9 cellular contexts compared by ENCODE assay signal in the genomic region with DNA sequence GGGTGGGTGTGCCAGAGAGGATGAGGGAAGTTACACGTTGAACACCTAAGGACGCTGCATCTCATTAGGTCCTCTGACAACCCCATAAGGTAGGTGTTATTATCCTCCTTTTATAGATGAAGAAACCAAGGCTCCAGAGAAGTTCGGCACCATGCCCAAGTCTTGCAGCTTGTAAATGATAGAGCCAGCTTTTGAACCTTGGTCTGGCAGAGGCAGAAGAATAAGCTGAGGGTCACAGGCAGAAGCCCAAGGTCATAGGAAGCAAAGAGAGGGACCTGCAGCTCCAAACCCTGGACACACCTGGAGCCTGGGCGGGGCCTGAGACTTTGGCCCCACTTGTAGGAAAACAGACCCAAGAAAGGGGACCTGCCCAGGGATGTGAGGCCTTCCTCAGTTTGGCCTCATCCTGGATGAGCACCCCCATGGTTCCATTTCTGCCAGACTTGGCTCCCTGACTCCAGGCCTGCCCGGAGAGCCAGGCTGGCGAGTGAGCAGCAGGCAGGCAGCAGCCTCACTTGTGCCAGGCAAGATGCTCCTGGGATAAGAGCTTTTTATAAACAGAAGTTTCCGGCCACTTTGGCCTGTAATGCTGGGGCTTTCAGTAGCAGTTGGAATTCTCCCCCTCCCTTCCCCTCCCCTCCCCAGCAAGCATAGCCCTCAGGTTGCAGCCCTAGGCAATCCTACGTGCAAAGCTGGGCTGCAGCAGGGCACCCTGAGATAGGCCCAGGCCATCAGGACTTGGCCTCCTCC. TPM values are rescaled to one million over a fixed set of nuclear protein-coding genes. Genes with fewer than 3 reads are reported as not detected.
DNase-seq lines count a peak whose midpoint lies in the region; ATAC-seq, FAIRE-seq and TF ChIP-seq lines count a peak whose summit lies in the region.
"Had no signal": no experiment of that assay in that cellular context is flagged by ENCODE, and none has a peak within 500 bp of the region (broad histone marks: within the 10 kb centered on the region; RNA-seq: fewer than 3 reads in every experiment).

No MANE protein-coding gene starts in this region.

- no peak for ATAC-seq in T-helper 17 cell
- ATAC-seq in right cardiac atrium, result no peak

- no peaks in the 10 kb centered on the region for H3K27me3 ChIP-seq in right cardiac atrium (ENCODE audit: control insufficient read depth, insufficient read depth)
- no peaks in the 10 kb centered on the region for H3K27me3 ChIP-seq in testis
- peaks cover 18% of the 10 kb centered on the region for H3K27me3 ChIP-seq in thyroid gland

- H3K9me3 Mint-ChIP-seq in activated naive CD4-positive, alpha-beta T cell treated with anti-CD3 and anti-CD28 coated beads, Interleukin-2, amount 10 ng/mL, durations not matched to agents 7 days and 5 days, result no peaks in the 10 kb centered on the region

- TF ChIP-seq POLR2A in testis (IDR thresholded peaks at IDR 0.05), result no peak
- no peak for TF ChIP-seq POLR2A in thyroid gland (IDR thresholded peaks at IDR 0.05)

- peaks cover 4% of the 10 kb centered on the region for H3K4me1 ChIP-seq in right cardiac atrium (ENCODE audit: control insufficient read depth, insufficient read depth, low read length)
- H3K4me1 ChIP-seq in testis, result peaks cover 66% of the 10 kb centered on the region
- peaks cover 9 to 27% of the 10 kb centered on the region in 2 donors for H3K4me1 ChIP-seq in thyroid gland

- H3K27ac ChIP-seq in right cardiac atrium (ENCODE audit: low read length), result peak overlapping the region; percentile 88
- H3K27ac ChIP-seq in testis, result peak overlapping the region; percentile 83
- no peak overlapping the region for H3K27ac ChIP-seq in thyroid gland

- no peaks in the 10 kb centered on the region for H3K9me3 ChIP-seq in T-helper 17 cell (ENCODE audit: control insufficient read depth, low read length, poor library complexity, severe bottlenecking)
- H3K9me3 ChIP-seq in right cardiac atrium (ENCODE audit: control insufficient read depth, low read length), result no peaks in the 10 kb centered on the region
- H3K9me3 ChIP-seq in testis, result no peaks in the 10 kb centered on the region
- H3K9me3 ChIP-seq in thyroid gland, result no peaks in the 10 kb centered on the region

- no peak for DNase-seq in activated naive CD4-positive, alpha-beta T cell treated with anti-CD3 and anti-CD28 coated beads, Interleukin-2, amount 10 ng/mL, durations not matched to agents 7 days and 5 days
- no peak for DNase-seq in activated naive CD4-positive, alpha-beta T cell treated with anti-CD3 and anti-CD28 coated beads, Interleukin-2, amount 50 U/mL, for 16 hours
- DNase-seq in T-helper 17 cell, result no peak
- DNase-seq in right cardiac atrium, result peak in 2 of 3 donors; percentile 31 to 35
- DNase-seq in testis, result no peak
- DNase-seq in D721Med (ENCODE audit: insufficient read length, low spot score), result no peak
- no peak for DNase-seq in thyroid gland
- DNase-seq in ureter (ENCODE audit: low spot score), result no peak

- H3K4me3 Mint-ChIP-seq in activated naive CD4-positive, alpha-beta T cell treated with anti-CD3 and anti-CD28 coated beads, Interleukin-2, amount 10 ng/mL, durations not matched to agents 7 days and 5 days, result peak overlapping the region; percentile 70
- H3K4me3 Mint-ChIP-seq in T-helper 17 cell, result peak overlapping the region; percentile 92

- peaks cover 52% of the 10 kb centered on the region for H3K4me1 Mint-ChIP-seq in activated naive CD4-positive, alpha-beta T cell treated with anti-CD3 and anti-CD28 coated beads, Interleukin-2, amount 10 ng/mL, durations not matched to agents 7 days and 5 days
- peaks cover 31% of the 10 kb centered on the region for H3K4me1 Mint-ChIP-seq in T-helper 17 cell

- TF ChIP-seq CTCF in testis (IDR thresholded peaks at IDR 0.05) (no peak), D721Med (IDR thresholded peaks at IDR 0.05; ENCODE audit: insufficient read depth, missing control alignments) (no peak), thyroid gland (IDR thresholded peaks at IDR 0.05) (no peak)

- H3K4me3 ChIP-seq in right cardiac atrium (ENCODE audit: low read length), result no peak overlapping the region
- H3K4me3 ChIP-seq in testis, result peak overlapping the region in 1 of 2 donors; percentile 61
- H3K4me3 ChIP-seq in thyroid gland (replicated peaks in 1 of 3), result no peak overlapping the region

- H3K36me3 Mint-ChIP-seq in activated naive CD4-positive, alpha-beta T cell treated with anti-CD3 and anti-CD28 coated beads, Interleukin-2, amount 10 ng/mL, durations not matched to agents 7 days and 5 days, result peaks cover 5% of the 10 kb centered on the region
- H3K36me3 Mint-ChIP-seq in T-helper 17 cell (ENCODE audit: low read depth), result peaks cover 4% of the 10 kb centered on the region

- intact Hi-C loops in right cardiac atrium (cut with DNase I) (no loop called here), testis (cut with DNase I; ENCODE audit: low total_unique reads) (no loop called here), thyroid gland (cut with DNase I) (no loop called here)

- CTCF ChIA-PET in activated naive CD4-positive, alpha-beta T cell treated with anti-CD3 and anti-CD28 coated beads, Interleukin-2, amount 10 ng/mL, durations not matched to agents 7 days and 5 days (lab: Charles Lee), result interaction anchor here (1.1 to 3.1 kb wide), 8 partner anchors 10 to 353 kb away, joined by 3 to 16 read pairs (median 5); no protein-coding TSS in a partner anchor

- peaks cover 73% of the 10 kb centered on the region for H3K27me3 Mint-ChIP-seq in activated naive CD4-positive, alpha-beta T cell treated with anti-CD3 and anti-CD28 coated beads, Interleukin-2, amount 10 ng/mL, durations not matched to agents 7 days and 5 days
- peaks cover 11% of the 10 kb centered on the region for H3K27me3 Mint-ChIP-seq in T-helper 17 cell

- WGBS in right cardiac atrium, result 65% methylated on average over 8 of the region's 8 CpGs
- WGBS in testis, 2 donors, result 49 to 72% methylated on average over 8 of the region's 8 CpGs
- 71 to 88% methylated on average over 7 to 8 of the region's 8 CpGs for WGBS in thyroid gland, 2 donors

- H3K36me3 ChIP-seq in testis (ENCODE audit: low read depth, missing control alignments), result no peaks in the 10 kb centered on the region
- H3K36me3 ChIP-seq in thyroid gland, result no peaks in the 10 kb centered on the region

- H3K27ac Mint-ChIP-seq in activated naive CD4-positive, alpha-beta T cell treated with anti-CD3 and anti-CD28 coated beads, Interleukin-2, amount 10 ng/mL, durations not matched to agents 7 days and 5 days, result peak overlapping the region; percentile 76
- peak overlapping the region; percentile 84 for H3K27ac Mint-ChIP-seq in T-helper 17 cell

- no peak for FAIRE-seq in D721Med (lab: Jason Lieb, UNC)

RNA-seq across cellular contexts. Expression of a gene that starts 2.4 kb away (rescaled TPM):
- total RNA-seq in T-helper 17 cell (1 to 10 TPM; 2.2 to 5.6 TPM), right cardiac atrium (100 to 1,000 TPM; 113 to 163 (median 126) TPM), testis (100 to 1,000 TPM; 230 to 247 TPM), thyroid gland (under 1 TPM; 0.33 to 0.93 (median 0.63) TPM), ureter (17.7 TPM)
- polyA plus RNA-seq in right cardiac atrium (132 TPM), testis (ENCODE audit: insufficient read depth, low read depth, low replicate concordance) (82.5 TPM)

RNA-seq across cellular contexts. Expression of a gene that starts 15.1 kb away (rescaled TPM):
- total RNA-seq in T-helper 17 cell (1 to 10 TPM; 9.4 to 9.6 TPM), right cardiac atrium (10 to 100 TPM; 20.5 to 80.4 (median 24.7) TPM), testis (10 to 100 TPM; 25.0 to 36.6 TPM), thyroid gland (1 to 10 TPM; 5.2 to 8.1 (median 6.3) TPM), ureter (50.7 TPM)
- polyA plus RNA-seq in right cardiac atrium (13.5 TPM), testis (ENCODE audit: insufficient read depth, low read depth, low replicate concordance) (19.5 TPM)

RNA-seq across cellular contexts. Expression of a gene that starts 48.6 kb away (rescaled TPM):
- total RNA-seq in T-helper 17 cell (10 to 100 TPM in 1 of 2 donors, 1 to 10 TPM in 1; 5.3 to 12.2 TPM), right cardiac atrium (under 1 TPM in 2 of 4 donors, not detected in 2; 0.18 to 0.23 TPM), testis (10 to 100 TPM; 14.9 to 29.7 TPM), thyroid gland (under 1 TPM in 1 of 4 donors, not detected in 3; 0.27 TPM), ureter (0.55 TPM)
- polyA plus RNA-seq in right cardiac atrium (0.43 TPM), testis (ENCODE audit: insufficient read depth, low read depth, low replicate concordance) (24.8 TPM)
- total RNA-seq: Daoy had no signal

RNA-seq across cellular contexts. Expression of a gene that starts 52.5 kb away (rescaled TPM):
- total RNA-seq in T-helper 17 cell, result 10 to 100 TPM; 47.7 to 60.1 TPM
- total RNA-seq in right cardiac atrium, result 10 to 100 TPM; 20.9 to 24.5 (median 23.4) TPM
- 19.6 TPM for polyA plus RNA-seq in right cardiac atrium
- total RNA-seq in testis, result 10 to 100 TPM; 59.6 to 76.8 TPM
- 34.9 TPM for polyA plus RNA-seq in testis (ENCODE audit: insufficient read depth, low read depth, low replicate concordance)
- 10 to 100 TPM; 39.0 to 74.2 (median 60.9) TPM for total RNA-seq in thyroid gland
- 32.4 TPM for total RNA-seq in ureter

Comparison
In these comparisons a context has a peak if more than half of its experiments do, and no peak if none do; other contexts are left out.
1. DNase-seq: peak in right cardiac atrium (2 of 3); none in activated naive CD4-positive, alpha-beta T cell treated with anti-CD3 and anti-CD28 coated beads, Interleukin-2, amount 10 ng/mL, durations not matched to agents 7 days and 5 days (single experiment), activated naive CD4-positive, alpha-beta T cell treated with anti-CD3 and anti-CD28 coated beads, Interleukin-2, amount 50 U/mL, for 16 hours (single experiment), T-helper 17 cell (0 of 3), testis (single experiment), D721Med (single experiment), thyroid gland (0 of 2) and ureter (single experiment).
2. H3K27ac ChIP-seq: peak in right cardiac atrium (single experiment) and testis (2 of 2); none in thyroid gland (0 of 3).